12 cellular contexts compared by ENCODE assay signal in genomic region chr14:93956514-93957332, GRCh38. TPM values are rescaled to one million over a fixed set of nuclear protein-coding genes. Genes with fewer than 3 reads are reported as not detected.
A peak's percentile ranks its signal among the peaks of the same experiment; 100 is the strongest.
DNase-seq lines count a peak whose midpoint lies in the region; ATAC-seq and TF ChIP-seq lines count a peak whose summit lies in the region.
"Had no signal": no experiment of that assay in that cellular context is flagged by ENCODE, and none has a peak within 500 bp of the region (broad histone marks: within the 10 kb centered on the region; RNA-seq: fewer than 3 reads in every experiment).

No MANE protein-coding gene starts in this region.

- H3K4me1 ChIP-seq in Peyer's patch (peaks cover 0 to 63% (median 54%) of the 10 kb centered on the region in 4 donors), gastrocnemius medialis (peaks cover 78 to 94% of the 10 kb centered on the region in 2 donors), breast epithelium (no peaks in the 10 kb centered on the region)

- in situ Hi-C loops in gastrocnemius medialis (cut with MboI; ENCODE audit: low sequenced_read_pairs in 4 of 4): no loop called here

- DNase-seq in DMS 273 (lab: John Stamatoyannopoulos, UW; ENCODE audit: unreplicated experiment): peak; percentile 17
- no peak for DNase-seq in DMS 273 treated with DMSO at 0.1 percent for 48 hours (lab: John Stamatoyannopoulos, UW)
- no peak for DNase-seq in Peyer's patch
- DNase-seq in glomerular visceral epithelial cell (ENCODE audit: extremely low spot score): peak; percentile 78
- peak in 1 of 2 donors; percentile 77 for DNase-seq in gastrocnemius medialis
- DNase-seq in kidney glomerular epithelial cell (lab: John Stamatoyannopoulos, UW): no peak
- no peak for DNase-seq in breast epithelium (ENCODE audit: low spot score in 2 of 2)
- no peak for DNase-seq in SKM-1 (lab: John Stamatoyannopoulos, UW; ENCODE audit: unreplicated experiment)
- DNase-seq: erythroblast, NCI-H2029 treated with DMSO at 0.1 percent for 48 hours had no signal

- peak; percentile 22 to 27 for ATAC-seq in gastrocnemius medialis

- H3K9me3 ChIP-seq in Peyer's patch (no peaks in the 10 kb centered on the region), gastrocnemius medialis (no peaks in the 10 kb centered on the region), breast epithelium (no peaks in the 10 kb centered on the region)

- H3K4me3 ChIP-seq in Peyer's patch: peak overlapping the region in 3 of 4 donors; percentile 26 to 38 (median 34)
- no peak overlapping the region for H3K4me3 ChIP-seq in gastrocnemius medialis
- H3K4me3 ChIP-seq in breast epithelium: no peak overlapping the region
- H3K4me3 ChIP-seq: lung had no signal

- H3K27me3 ChIP-seq in Peyer's patch (no peaks in the 10 kb centered on the region), gastrocnemius medialis (no peaks in the 10 kb centered on the region), breast epithelium (no peaks in the 10 kb centered on the region)

- peak overlapping the region; percentile 72 to 93 (median 82) for H3K27ac ChIP-seq in Peyer's patch
- H3K27ac ChIP-seq in gastrocnemius medialis: peak overlapping the region; percentile 97 to 100 (median 98)
- H3K27ac ChIP-seq in breast epithelium: no peak overlapping the region
- H3K27ac ChIP-seq: 22Rv1 had no signal

- TF ChIP-seq POLR2A in Peyer's patch (IDR thresholded peaks at IDR 0.05) (no peak), gastrocnemius medialis (IDR thresholded peaks at IDR 0.05) (no peak), breast epithelium (IDR thresholded peaks at IDR 0.05) (no peak)

- no peaks in the 10 kb centered on the region for H3K36me3 ChIP-seq in Peyer's patch
- H3K36me3 ChIP-seq in gastrocnemius medialis: peaks cover 0 to 44% of the 10 kb centered on the region in 2 donors
- H3K36me3 ChIP-seq in breast epithelium: no peaks in the 10 kb centered on the region

- intact Hi-C loops in gastrocnemius medialis (cut with DNase I; ENCODE audit: low total_unique reads): loop anchor here (5.0 kb wide), 1 partner anchor 41 kb away; the partner anchor contains the start of gene CCDC197
- intact Hi-C loops in breast epithelium (cut with DNase I; ENCODE audit: low total_unique reads): no loop called here

- no peak for TF ChIP-seq CTCF in Peyer's patch (IDR thresholded peaks at IDR 0.05)
- TF ChIP-seq CTCF in gastrocnemius medialis (IDR thresholded peaks at IDR 0.05 in 4 of 5, conservative IDR thresholded peaks at IDR 0.05 in 1 of 5): no peak
- no peak for TF ChIP-seq CTCF in breast epithelium (IDR thresholded peaks at IDR 0.05)

RNA-seq across cellular contexts. Expression of gene ASB2, which starts 19.6 kb away (rescaled TPM):
- total RNA-seq in Peyer's patch: 10 to 100 TPM in 1 of 4 donors, 1 to 10 TPM in 3; 3.2 to 32.2 (median 5.4) TPM
- 100 to 1,000 TPM; 335 to 819 (median 539) TPM for total RNA-seq in gastrocnemius medialis
- total RNA-seq in breast epithelium: 1 to 10 TPM in 2 of 3 donors, not detected in 1; 1.3 to 2.0 TPM

RNA-seq across cellular contexts. Expression of gene FAM181A, which starts 29.6 kb away (rescaled TPM):
- total RNA-seq in Peyer's patch (not detected), gastrocnemius medialis (not detected), breast epithelium (not detected)

RNA-seq across cellular contexts. Expression of gene CCDC197, which starts 40.4 kb away (rescaled TPM):
- total RNA-seq in Peyer's patch (not detected), gastrocnemius medialis (under 1 TPM in 2 of 4 donors, not detected in 2; 0.56 to 0.61 TPM), breast epithelium (not detected)
- total RNA-seq: lung had no signal

Comparison
In these comparisons a context has a peak if more than half of its experiments do, and no peak if none do; other contexts are left out.
1. DNase-seq: peak in DMS 273 (single experiment) and glomerular visceral epithelial cell (single experiment); none in DMS 273 treated with DMSO at 0.1 percent for 48 hours (single experiment), Peyer's patch (0 of 3), kidney glomerular epithelial cell (single experiment), breast epithelium (0 of 2) and SKM-1 (single experiment).
2. H3K27ac ChIP-seq: peak in Peyer's patch (4 of 4) and gastrocnemius medialis (4 of 4); none in breast epithelium (0 of 2).
3. H3K4me3 ChIP-seq: peak in Peyer's patch (3 of 4); none in gastrocnemius medialis (0 of 4) and breast epithelium (0 of 3).
4. RNA of gene ASB2, which starts 19.6 kb away (total RNA-seq): 335 to 819 TPM in gastrocnemius medialis; 3.2 to 32.2 TPM in Peyer's patch and 1.3 to 2.0 TPM in breast epithelium; every median in the first group is over 10 times any median in the second.